11 cellular contexts compared by ENCODE assay signal in genomic region chr10:97024181-97025073, GRCh38.
DNase-seq lines count a peak whose midpoint lies in the region; ATAC-seq and TF ChIP-seq lines count a peak whose summit lies in the region.
"Had no signal": no experiment of that assay in that cellular context is flagged by ENCODE, and none has a peak within 500 bp of the region (broad histone marks: within the 10 kb centered on the region; RNA-seq: fewer than 3 reads in every experiment).

No MANE protein-coding gene starts in this region.

- H3K27me3 Mint-ChIP-seq in CD8-positive, alpha-beta memory T cell: peaks cover 2 to 3% of the 10 kb centered on the region in 2 donors
- H3K27me3 Mint-ChIP-seq: central memory CD8-positive, alpha-beta T cell; naive thymus-derived CD8-positive, alpha-beta T cell; T-cell had no signal

- H3K27me3 ChIP-seq in CD8-positive, alpha-beta memory T cell (ENCODE audit: insufficient read depth, low read length, poor library complexity, severe bottlenecking): no peaks in the 10 kb centered on the region

- H3K9me3 ChIP-seq in CD8-positive, alpha-beta memory T cell (ENCODE audit: low read length): no peaks in the 10 kb centered on the region

- no peak overlapping the region for H3K27ac ChIP-seq in RWPE1
- no peak overlapping the region for H3K27ac ChIP-seq in CD8-positive, alpha-beta memory T cell (ENCODE audit: low read depth, low read length)

- DNase-seq in GM12865 (ENCODE audit: low read depth) (peak; percentile 38), RWPE1 (ENCODE audit: low spot score) (peak; percentile 62), fibroblast of villous mesenchyme (ENCODE audit: low read depth) (peak; percentile 43), sciatic nerve (ENCODE audit: low spot score) (peak; percentile 49), mucosa of gallbladder (ENCODE audit: low spot score) (no peak), left colon (no peak)
- no peak for DNase-seq in CD8-positive, alpha-beta memory T cell
- DNase-seq: naive thymus-derived CD8-positive, alpha-beta T cell; T-cell had no signal

- CTCF ChIA-PET in RWPE1 (lab: Yijun Ruan, JAX): interaction anchor here (0.7 to 1.1 kb wide), 3 partner anchors 13 to 110 kb away, joined by 3 read pairs; no protein-coding TSS in a partner anchor
- CTCF ChIA-PET in CD8-positive, alpha-beta memory T cell (lab: Charles Lee): interaction anchor here (0.7 to 3.9 kb wide), 7 partner anchors 8 to 629 kb away, joined by 3 to 30 read pairs (median 5); no protein-coding TSS in a partner anchor

- intact Hi-C loops in sciatic nerve (cut with DNase I) (loop anchor here (5.0 kb wide), 1 partner anchor 728 kb away; no protein-coding TSS in a partner anchor), left colon (cut with DNase I, micrococcal nuclease) (no loop called here)

- POLR2A ChIA-PET in RWPE1 (lab: Yijun Ruan, JAX; ENCODE audit: low non-redundant PET): no interaction called here
- POLR2A ChIA-PET in CD8-positive, alpha-beta memory T cell (lab: Charles Lee): no interaction called here

- H3K36me3 Mint-ChIP-seq in CD8-positive, alpha-beta memory T cell: no peaks in the 10 kb centered on the region
- H3K36me3 Mint-ChIP-seq: naive thymus-derived CD8-positive, alpha-beta T cell; T-cell had no signal

- H3K4me1 Mint-ChIP-seq in CD8-positive, alpha-beta memory T cell: peaks cover 0 to 1% (median 0%) of the 10 kb centered on the region in 3 donors
- H3K4me1 Mint-ChIP-seq: central memory CD8-positive, alpha-beta T cell; naive thymus-derived CD8-positive, alpha-beta T cell; T-cell had no signal

- no peak overlapping the region for H3K27ac Mint-ChIP-seq in CD8-positive, alpha-beta memory T cell
- H3K27ac Mint-ChIP-seq: naive thymus-derived CD8-positive, alpha-beta T cell; T-cell had no signal

- TF ChIP-seq CTCF in GM12865 (IDR thresholded peaks at IDR 0.05; ENCODE audit: insufficient read depth, low read depth, low read length, missing control alignments) (no peak), RWPE1 (conservative IDR thresholded peaks at IDR 0.05; ENCODE audit: low read depth) (no peak), fibroblast of villous mesenchyme (IDR thresholded peaks at IDR 0.05; ENCODE audit: insufficient read depth, low read depth, low read length) (no peak)

- H3K9me3 Mint-ChIP-seq in CD8-positive, alpha-beta memory T cell: no peaks in the 10 kb centered on the region
- H3K9me3 Mint-ChIP-seq: central memory CD8-positive, alpha-beta T cell; naive thymus-derived CD8-positive, alpha-beta T cell; T-cell had no signal

- no peaks in the 10 kb centered on the region for H3K4me1 ChIP-seq in CD8-positive, alpha-beta memory T cell (ENCODE audit: insufficient read depth, low read length)

- H3K4me3 ChIP-seq in GM12865 (ENCODE audit: low read depth, low read length) (no peak overlapping the region), fibroblast of villous mesenchyme (ENCODE audit: low read depth, low read length) (no peak overlapping the region)
- no peak overlapping the region for H3K4me3 ChIP-seq in CD8-positive, alpha-beta memory T cell (ENCODE audit: low read length)

- ATAC-seq in sciatic nerve: no peak
- ATAC-seq in left colon: no peak
- no peak for ATAC-seq in GM18520 (IDR thresholded peaks at IDR 0.05; ENCODE audit: unreplicated experiment)
- ATAC-seq: naive thymus-derived CD8-positive, alpha-beta T cell; T-cell had no signal

- H3K36me3 ChIP-seq in CD8-positive, alpha-beta memory T cell (ENCODE audit: insufficient read depth, low read length): no peaks in the 10 kb centered on the region

- no peak overlapping the region for H3K4me3 Mint-ChIP-seq in CD8-positive, alpha-beta memory T cell
- H3K4me3 Mint-ChIP-seq: central memory CD8-positive, alpha-beta T cell; naive thymus-derived CD8-positive, alpha-beta T cell; T-cell had no signal

Comparison
In these comparisons a context has a peak if more than half of its experiments do, and no peak if none do; other contexts are left out.
1. DNase-seq: peak in GM12865 (single experiment), RWPE1 (single experiment), fibroblast of villous mesenchyme (single experiment) and sciatic nerve (single experiment); none in mucosa of gallbladder (single experiment), left colon (0 of 2) and CD8-positive, alpha-beta memory T cell (0 of 5).